Comparison of ENCODE assay signal across 21 cellular contexts in the genomic region with DNA sequence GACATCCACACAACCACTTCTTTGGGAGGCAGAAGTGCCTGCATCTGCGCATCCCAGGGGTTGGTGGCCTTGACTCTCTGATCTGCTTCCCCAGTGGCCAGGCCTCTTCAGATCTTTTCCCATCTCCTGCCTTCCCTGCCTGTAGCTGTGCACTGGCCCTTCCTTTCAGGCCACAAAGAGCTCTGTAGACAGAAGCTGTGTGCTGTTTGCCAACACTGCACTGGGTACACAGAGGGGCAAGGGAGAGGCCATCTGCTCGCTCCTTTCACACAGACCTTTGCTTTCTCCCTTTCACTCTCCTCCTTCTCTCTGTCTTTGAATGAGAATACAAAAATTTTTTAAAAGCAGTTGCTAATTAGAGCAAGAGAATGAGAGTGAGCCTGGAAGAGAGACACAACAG.
DNase-seq lines count a peak whose midpoint lies in the region; TF ChIP-seq lines count a peak whose summit lies in the region.
"Had no signal": no experiment of that assay in that cellular context is flagged by ENCODE, and none has a peak within 500 bp of the region (broad histone marks: within the 10 kb centered on the region; RNA-seq: fewer than 3 reads in every experiment).

No MANE protein-coding gene starts in this region.

- DNase-seq in NCI-H510A treated with DMSO at 0.1 percent for 48 hours (lab: John Stamatoyannopoulos, UW) (peak; percentile 11), NCI-H510A (lab: John Stamatoyannopoulos, UW) (no peak), NCI-H446 (lab: John Stamatoyannopoulos, UW) (peak; percentile 24 to 67), globus pallidus (ENCODE audit: low spot score) (peak; percentile 11), DMS114 treated with DMSO at 0.1 percent for 48 hours (lab: John Stamatoyannopoulos, UW; ENCODE audit: unreplicated experiment) (no peak), breast epithelium (ENCODE audit: low spot score in 2 of 2) (no peak), mesenteric fat pad (ENCODE audit: low spot score) (no peak), SK-N-SH (no peak)
- DNase-seq: activated CD4-positive, alpha-beta memory T cell treated with anti-CD3 and anti-CD28 coated beads for 36 hours; activated CD4-positive, alpha-beta T cell treated with anti-CD3 and anti-CD28 coated beads for 1 hour; activated naive CD4-positive, alpha-beta T cell treated with Interleukin-2 at 50 U/mL for 16 hours; CD4-positive, CD25-positive, alpha-beta regulatory T cell; kidney glomerular epithelial cell; MG63; naive thymus-derived CD4-positive, alpha-beta T cell; NCI-H526; SHP77 treated with DMSO at 0.1 percent for 48 hours; stimulated activated naive CD4-positive, alpha-beta T cell had no signal

- H4K20me1 ChIP-seq in SK-N-SH (ENCODE audit: insufficient read depth), result no peaks in the 10 kb centered on the region

- no peak overlapping the region for H3K9ac ChIP-seq in SK-N-SH
- H3K9ac ChIP-seq: KMS-11 had no signal

- no peak overlapping the region for H3K27ac ChIP-seq in breast epithelium
- no peak overlapping the region for H3K27ac ChIP-seq in SK-N-SH (ENCODE audit: low read depth in 2 of 2, low read length in 1 of 2)
- H3K27ac ChIP-seq: A549, KMS-11, skin epidermis had no signal

- H3K4me1 ChIP-seq in breast epithelium, result no peaks in the 10 kb centered on the region
- no peaks in the 10 kb centered on the region for H3K4me1 ChIP-seq in SK-N-SH (ENCODE audit: control insufficient read depth in 1 of 2, insufficient read depth in 2 of 2, low read depth in 1 of 2, low read length in 1 of 2)
- H3K4me1 ChIP-seq: A549 had no signal

- WGBS in SK-N-SH (ENCODE audit: low lambda C conversion rate), result 66% methylated on average over 2 of the region's 2 CpGs

- no peak for TF ChIP-seq RAD21 in SK-N-SH (IDR thresholded peaks at IDR 0.05; ENCODE audit: low read length)

- no peak overlapping the region for H3K4me2 ChIP-seq in SK-N-SH
- H3K4me2 ChIP-seq: A549, KMS-11 had no signal

- H3K36me3 ChIP-seq in breast epithelium (no peaks in the 10 kb centered on the region), SK-N-SH (replicated peaks in 1 of 2; ENCODE audit: control insufficient read depth in 1 of 2, insufficient read depth in 2 of 2, low read length in 1 of 2) (no peaks in the 10 kb centered on the region)
- H3K36me3 ChIP-seq: MG63 had no signal

- H3K27me3 ChIP-seq in breast epithelium (no peaks in the 10 kb centered on the region), SK-N-SH (ENCODE audit: insufficient read depth) (no peaks in the 10 kb centered on the region)
- H3K27me3 ChIP-seq: MG63 had no signal

- POLR2A ChIA-PET in SK-N-SH (lab: Yijun Ruan, JAX), result no interaction called here

- H3K4me3 ChIP-seq in breast epithelium (no peak overlapping the region), SK-N-SH (ENCODE audit: low read depth in 2 of 2, low read length in 1 of 2) (no peak overlapping the region)
- H3K4me3 ChIP-seq: A549, MG63, skin epidermis had no signal

- H3K9me2 ChIP-seq in SK-N-SH, result no peaks in the 10 kb centered on the region

- TF ChIP-seq POLR2A in breast epithelium (IDR thresholded peaks at IDR 0.05), result no peak

- no peak for TF ChIP-seq CTCF in breast epithelium (IDR thresholded peaks at IDR 0.05)
- no peak for TF ChIP-seq CTCF in SK-N-SH (IDR thresholded peaks at IDR 0.05)

- no peaks in the 10 kb centered on the region for H3F3A ChIP-seq in SK-N-SH (replicated peaks; ENCODE audit: insufficient read depth)

- CTCF ChIA-PET in SK-N-SH (lab: Yijun Ruan, JAX), result no interaction called here

- H3K9me3 ChIP-seq in breast epithelium (no peaks in the 10 kb centered on the region), SK-N-SH (no peaks in the 10 kb centered on the region)
- H3K9me3 ChIP-seq: A549, MG63 had no signal

- TF ChIP-seq EP300 in SK-N-SH (IDR thresholded peaks at IDR 0.05; ENCODE audit: borderline replicate concordance in 1 of 2, low read depth in 1 of 2, low read length in 1 of 2), result no peak

- no peak overlapping the region for H2AFZ ChIP-seq in SK-N-SH (ENCODE audit: low read depth)

- intact Hi-C loops in breast epithelium (cut with DNase I; ENCODE audit: low total_unique reads), result no loop called here

- H3K79me2 ChIP-seq in SK-N-SH (ENCODE audit: insufficient read depth), result no peaks in the 10 kb centered on the region

TF ChIP-seq in SK-N-SH, 30 proteins besides CTCF, POLR2A, EP300 and RAD21:
- no peak for TF ChIP-seq TAF1 (IDR thresholded peaks at IDR 0.05; ENCODE audit: borderline replicate concordance, low read depth, low read length)
- TF ChIP-seq, protein P1, sequence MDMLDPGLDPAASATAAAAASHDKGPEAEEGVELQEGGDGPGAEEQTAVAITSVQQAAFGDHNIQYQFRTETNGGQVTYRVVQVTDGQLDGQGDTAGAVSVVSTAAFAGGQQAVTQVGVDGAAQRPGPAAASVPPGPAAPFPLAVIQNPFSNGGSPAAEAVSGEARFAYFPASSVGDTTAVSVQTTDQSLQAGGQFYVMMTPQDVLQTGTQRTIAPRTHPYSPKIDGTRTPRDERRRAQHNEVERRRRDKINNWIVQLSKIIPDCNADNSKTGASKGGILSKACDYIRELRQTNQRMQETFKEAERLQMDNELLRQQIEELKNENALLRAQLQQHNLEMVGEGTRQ (IDR thresholded peaks at IDR 0.05; ENCODE audit: borderline replicate concordance, low read depth, low read length), result no peak
- TF ChIP-seq JUND (IDR thresholded peaks at IDR 0.05), result no peak
- TF ChIP-seq POLR2AphosphoS5 (IDR thresholded peaks at IDR 0.05; ENCODE audit: low read depth, low read length), result no peak
- no peak for TF ChIP-seq RCOR1 (IDR thresholded peaks at IDR 0.05; ENCODE audit: low read length)
- no peak for TF ChIP-seq MXI1 (IDR thresholded peaks at IDR 0.05; ENCODE audit: low read depth, low read length)
- TF ChIP-seq FOSL2 (IDR thresholded peaks at IDR 0.05; ENCODE audit: borderline replicate concordance, low read depth), result no peak
- TF ChIP-seq, protein P2, sequence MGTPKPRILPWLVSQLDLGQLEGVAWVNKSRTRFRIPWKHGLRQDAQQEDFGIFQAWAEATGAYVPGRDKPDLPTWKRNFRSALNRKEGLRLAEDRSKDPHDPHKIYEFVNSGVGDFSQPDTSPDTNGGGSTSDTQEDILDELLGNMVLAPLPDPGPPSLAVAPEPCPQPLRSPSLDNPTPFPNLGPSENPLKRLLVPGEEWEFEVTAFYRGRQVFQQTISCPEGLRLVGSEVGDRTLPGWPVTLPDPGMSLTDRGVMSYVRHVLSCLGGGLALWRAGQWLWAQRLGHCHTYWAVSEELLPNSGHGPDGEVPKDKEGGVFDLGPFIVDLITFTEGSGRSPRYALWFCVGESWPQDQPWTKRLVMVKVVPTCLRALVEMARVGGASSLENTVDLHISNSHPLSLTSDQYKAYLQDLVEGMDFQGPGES (IDR thresholded peaks at IDR 0.05; ENCODE audit: low read depth, low read length), result no peak
- TF ChIP-seq NFIC (IDR thresholded peaks at IDR 0.05; ENCODE audit: borderline replicate concordance), result no peak
- no peak for TF ChIP-seq TEAD4 (IDR thresholded peaks at IDR 0.05; ENCODE audit: borderline replicate concordance, insufficient read depth)
- TF ChIP-seq, protein P3, sequence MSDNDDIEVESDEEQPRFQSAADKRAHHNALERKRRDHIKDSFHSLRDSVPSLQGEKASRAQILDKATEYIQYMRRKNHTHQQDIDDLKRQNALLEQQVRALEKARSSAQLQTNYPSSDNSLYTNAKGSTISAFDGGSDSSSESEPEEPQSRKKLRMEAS (IDR thresholded peaks at IDR 0.05; ENCODE audit: low read depth), result no peak
- no peak for TF ChIP-seq FOXJ3 (CRISPR knock-in tag; IDR thresholded peaks at IDR 0.05)
- no peak for TF ChIP-seq SMC3 (IDR thresholded peaks at IDR 0.05; ENCODE audit: low read depth, low read length)
- no peak for TF ChIP-seq EZH2phosphoT487 (IDR thresholded peaks at IDR 0.05; ENCODE audit: borderline replicate concordance, low read depth)

Comparison
In these comparisons a context has a peak if more than half of its experiments do, and no peak if none do; other contexts are left out.
1. DNase-seq: peak in NCI-H510A treated with DMSO at 0.1 percent for 48 hours (single experiment), NCI-H446 (2 of 2) and globus pallidus (single experiment); none in NCI-H510A (single experiment), DMS114 treated with DMSO at 0.1 percent for 48 hours (single experiment), breast epithelium (0 of 2), mesenteric fat pad (single experiment) and SK-N-SH (single experiment).